Comparison of ENCODE assay signal across 1 cellular context in genomic region chr9:2134391-2134790, GRCh38.
TF ChIP-seq lines count a peak whose summit lies in the region.

No MANE protein-coding gene starts in this region.

TF ChIP-seq in WTC11, 78 proteins besides CTCF, POLR2A, EP300 and RAD21 (continued from another document):
- TF ChIP-seq STAT6 (CRISPR knock-in tag; conservative IDR thresholded peaks at IDR 0.05; ENCODE audit: low read depth) (no peak), ELF4 (CRISPR knock-in tag; IDR thresholded peaks at IDR 0.05; ENCODE audit: low read depth) (no peak), ZNF317 (CRISPR knock-in tag; IDR thresholded peaks at IDR 0.05; ENCODE audit: borderline replicate concordance, low read depth) (no peak), ZNF263 (CRISPR knock-in tag; IDR thresholded peaks at IDR 0.05; ENCODE audit: low read depth) (no peak), ZNF232 (CRISPR knock-in tag; IDR thresholded peaks at IDR 0.05) (no peak), ESRRA (CRISPR knock-in tag; IDR thresholded peaks at IDR 0.05; ENCODE audit: borderline replicate concordance) (no peak), NFE2L1 (CRISPR knock-in tag; IDR thresholded peaks at IDR 0.05) (no peak), USF2 (CRISPR knock-in tag; IDR thresholded peaks at IDR 0.05) (no peak), SMAD4 (CRISPR knock-in tag; IDR thresholded peaks at IDR 0.05) (no peak)
